Comparison of ENCODE assay signal across 22 cellular contexts in the genomic region with DNA sequence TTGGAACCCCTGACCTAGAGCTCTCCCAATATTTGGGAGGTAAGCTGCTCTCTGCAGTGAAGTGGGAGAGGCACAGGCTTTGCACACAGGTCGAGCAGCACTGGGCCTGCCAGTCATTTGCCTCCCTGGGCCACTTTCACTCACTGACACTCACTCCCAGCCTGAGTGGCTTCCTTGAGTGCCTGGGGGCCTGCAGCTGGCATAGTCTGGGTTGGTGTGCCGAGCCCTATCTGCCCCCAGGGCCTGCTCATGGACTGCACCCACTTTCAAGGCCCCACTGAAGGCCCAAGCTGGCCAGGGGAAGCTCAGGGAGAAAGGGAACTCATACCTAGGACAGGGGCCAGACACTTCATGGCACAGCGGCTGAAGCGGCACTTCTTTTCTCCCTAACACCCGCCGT. TPM values are rescaled to one million over a fixed set of nuclear protein-coding genes. Genes with fewer than 3 reads are reported as not detected.
"Had no signal": no experiment of that assay in that cellular context is flagged by ENCODE, and none has a peak within 500 bp of the region (broad histone marks: within the 10 kb centered on the region; RNA-seq: fewer than 3 reads in every experiment).

No MANE protein-coding gene starts in this region.

- H3K9me3 Mint-ChIP-seq: naive thymus-derived CD4-positive, alpha-beta T cell; stimulated activated naive B cell treated with anti-CD40 and anti-IgM and Interleukin-4, amounts not matched to agents 10 μg/mL and 1 μg/mL and 100 μg/mL, for 72 hours had no signal

- H2AFZ ChIP-seq: parathyroid adenoma had no signal

- DNase-seq: activated CD4-positive, alpha-beta T cell treated with anti-CD3 and anti-CD28 coated beads, Interleukin-2, amount 50 U/mL, for 1 hour; activated CD8-positive, alpha-beta memory T cell treated with anti-CD3 and anti-CD28 coated beads, Interleukin-2, amount 10 ng/mL, durations not matched to agents 7 days and 5 days; activated naive CD4-positive, alpha-beta T cell; body of pancreas; caudate nucleus; dorsolateral prefrontal cortex; foreskin fibroblast; left cardiac atrium; mesenchymal stem cell; naive thymus-derived CD4-positive, alpha-beta T cell; sigmoid colon; stimulated activated CD4-positive, alpha-beta T cell treated with anti-CD3 and anti-CD28 coated beads, Interleukin-4, amount 100 ng/mL, for 4 hours; stimulated activated naive B cell treated with anti-CD40 and anti-IgM and Interleukin-4, amounts not matched to agents 10 μg/mL and 1 μg/mL and 100 μg/mL, for 72 hours; T-helper 1 cell; T-helper 9 cell; upper lobe of right lung had no signal

- H3K36me3 ChIP-seq: sigmoid colon, thoracic aorta, upper lobe of right lung had no signal

- H3K27ac Mint-ChIP-seq: stimulated activated naive B cell treated with anti-CD40 and anti-IgM and Interleukin-4, amounts not matched to agents 10 μg/mL and 1 μg/mL and 100 μg/mL, for 72 hours had no signal

- H3K4me1 ChIP-seq: body of pancreas, parathyroid adenoma, sigmoid colon, upper lobe of right lung had no signal

- H3K27ac ChIP-seq: body of pancreas, dorsolateral prefrontal cortex, epithelial cell of prostate, parathyroid adenoma, sigmoid colon, thoracic aorta, upper lobe of right lung had no signal

- H3K9ac ChIP-seq: parathyroid adenoma had no signal

- H3K79me2 ChIP-seq: parathyroid adenoma had no signal

- H3K9me3 ChIP-seq: body of pancreas, sigmoid colon, thoracic aorta, upper lobe of right lung had no signal

- FAIRE-seq: colon, islet of Langerhans had no signal

- H3K27me3 Mint-ChIP-seq: activated CD8-positive, alpha-beta memory T cell treated with anti-CD3 and anti-CD28 coated beads, Interleukin-2, amount 10 ng/mL, durations not matched to agents 7 days and 5 days; stimulated activated naive B cell treated with anti-CD40 and anti-IgM and Interleukin-4, amounts not matched to agents 10 μg/mL and 1 μg/mL and 100 μg/mL, for 72 hours had no signal

- H3K36me3 Mint-ChIP-seq: activated CD8-positive, alpha-beta memory T cell treated with anti-CD3 and anti-CD28 coated beads, Interleukin-2, amount 10 ng/mL, durations not matched to agents 7 days and 5 days; stimulated activated naive B cell treated with anti-CD40 and anti-IgM and Interleukin-4, amounts not matched to agents 10 μg/mL and 1 μg/mL and 100 μg/mL, for 72 hours had no signal

- H3K4me3 Mint-ChIP-seq: activated CD8-positive, alpha-beta memory T cell treated with anti-CD3 and anti-CD28 coated beads, Interleukin-2, amount 10 ng/mL, durations not matched to agents 7 days and 5 days; stimulated activated naive B cell treated with anti-CD40 and anti-IgM and Interleukin-4, amounts not matched to agents 10 μg/mL and 1 μg/mL and 100 μg/mL, for 72 hours had no signal

- H3K27me3 ChIP-seq: body of pancreas, dorsolateral prefrontal cortex, sigmoid colon, upper lobe of right lung had no signal

- ATAC-seq: activated CD8-positive, alpha-beta memory T cell treated with anti-CD3 and anti-CD28 coated beads, Interleukin-2, amount 10 ng/mL, durations not matched to agents 7 days and 5 days; body of pancreas; left cardiac atrium; naive thymus-derived CD4-positive, alpha-beta T cell; stimulated activated naive B cell treated with anti-CD40 and anti-IgM and Interleukin-4, amounts not matched to agents 10 μg/mL and 1 μg/mL and 100 μg/mL, for 72 hours; upper lobe of right lung had no signal

- H3K4me3 ChIP-seq: body of pancreas, dorsolateral prefrontal cortex, sigmoid colon, thoracic aorta, upper lobe of right lung had no signal

RNA-seq across cellular contexts. Expression of a gene that starts 33.2 kb away (rescaled TPM):
- total RNA-seq: activated CD8-positive, alpha-beta memory T cell treated with anti-CD3 and anti-CD28 coated beads, Interleukin-2, amount 10 ng/mL, durations not matched to agents 7 days and 5 days; glomerular endothelial cell had no signal
- polyA plus RNA-seq: naive thymus-derived CD4-positive, alpha-beta T cell had no signal
